ENCODE assay signal across 12 cellular contexts in genomic region chr2:3476386-3477033, GRCh38. TPM values are rescaled to one million over a fixed set of nuclear protein-coding genes. Genes with fewer than 3 reads are reported as not detected.
A peak's percentile ranks its signal among the peaks of the same experiment; 100 is the strongest.
DNase-seq lines count a peak whose midpoint lies in the region; TF ChIP-seq lines count a peak whose summit lies in the region.
"Had no signal": no experiment of that assay in that cellular context is flagged by ENCODE, and none has a peak within 500 bp of the region (broad histone marks: within the 10 kb centered on the region; RNA-seq: fewer than 3 reads in every experiment).

No MANE protein-coding gene starts in this region.

- H3K36me3 ChIP-seq in hepatocyte (replicated peaks; ENCODE audit: insufficient read depth, low read depth) (no peaks in the 10 kb centered on the region), sigmoid colon (peaks cover 5 to 67% (median 26%) of the 10 kb centered on the region in 4 donors)

- no peaks in the 10 kb centered on the region for H3K79me2 ChIP-seq in hepatocyte

- TF ChIP-seq CTCF in chondrocyte (IDR thresholded peaks at IDR 0.05) (no peak), hepatocyte (IDR thresholded peaks at IDR 0.05; ENCODE audit: poor library complexity) (no peak), sigmoid colon (IDR thresholded peaks at IDR 0.05) (no peak)

- WGBS in hepatocyte (ENCODE audit: low lambda C conversion rate, missing lambda C conversion rate), result 83% methylated on average over 14 of the region's 14 CpGs
- WGBS in sigmoid colon, 2 donors, result 81 to 91% methylated on average over 14 of the region's 14 CpGs

- H3K4me3 Mint-ChIP-seq in chondrocyte (ENCODE audit: unreplicated experiment), result no peak overlapping the region
- H3K4me3 Mint-ChIP-seq: stimulated activated memory B cell treated with anti-CD40 and anti-IgM and Interleukin-4, amounts not matched to agents 10 μg/mL and 1 μg/mL and 100 μg/mL, for 72 hours had no signal

- H3K27me3 ChIP-seq in hepatocyte, result no peaks in the 10 kb centered on the region
- H3K27me3 ChIP-seq in sigmoid colon, result no peaks in the 10 kb centered on the region

- peaks cover 21% of the 10 kb centered on the region for H3K36me3 Mint-ChIP-seq in chondrocyte (ENCODE audit: low read depth)

- H3K9me2 ChIP-seq in hepatocyte (replicated peaks; ENCODE audit: insufficient read depth), result no peaks in the 10 kb centered on the region

- H3K4me3 ChIP-seq in hepatocyte, result no peak overlapping the region
- no peak overlapping the region for H3K4me3 ChIP-seq in sigmoid colon

- H4K20me1 ChIP-seq in hepatocyte (ENCODE audit: insufficient read depth, poor library complexity, severe bottlenecking), result no peaks in the 10 kb centered on the region

- intact Hi-C loops in sigmoid colon (cut with DNase I) (no loop called here), posterior vena cava (cut with DNase I) (no loop called here)

- H3K9me3 Mint-ChIP-seq in chondrocyte (ENCODE audit: low read depth), result no peaks in the 10 kb centered on the region
- H3K9me3 Mint-ChIP-seq: stimulated activated memory B cell treated with anti-CD40 and anti-IgM and Interleukin-4, amounts not matched to agents 10 μg/mL and 1 μg/mL and 100 μg/mL, for 72 hours had no signal

- no peak overlapping the region for H3K4me2 ChIP-seq in hepatocyte

- H3K27ac ChIP-seq in hepatocyte, result peak overlapping the region; percentile 44
- H3K27ac ChIP-seq in sigmoid colon, result peak overlapping the region; percentile 8 to 46 (median 19)

- peaks cover 5% of the 10 kb centered on the region for H3K4me1 Mint-ChIP-seq in chondrocyte (ENCODE audit: low read depth)

- TF ChIP-seq POLR2A in sigmoid colon (IDR thresholded peaks at IDR 0.05), result no peak

- no peak for TF ChIP-seq EP300 in sigmoid colon (IDR thresholded peaks at IDR 0.05)

- DNase-seq in LHCN-M2 (ENCODE audit: low read depth) (peak; percentile 42), chondrocyte (ENCODE audit: low spot score) (peak; percentile 72), hepatocyte (ENCODE audit: low spot score) (no peak), sigmoid colon (no peak), posterior vena cava (ENCODE audit: low spot score) (no peak), DMS79 (lab: John Stamatoyannopoulos, UW) (no peak)
- no peak for DNase-seq in stimulated activated CD4-positive, alpha-beta T cell treated with anti-CD3 and anti-CD28 coated beads, Interleukin-4, amount 100 ng/mL, for 24 hours
- no peak for DNase-seq in activated naive CD4-positive, alpha-beta T cell treated with Interleukin-2 at 50 U/mL for 16 hours
- DNase-seq: GDM1; NCI-H1105; stimulated activated CD4-positive, alpha-beta T cell treated with anti-CD3 and anti-CD28 coated beads, Interleukin-2, amount 100 ng/mL, for 24 hours had no signal

- H3K9me3 ChIP-seq in hepatocyte (ENCODE audit: low read depth) (no peaks in the 10 kb centered on the region), sigmoid colon (no peaks in the 10 kb centered on the region)

- H3K27me3 Mint-ChIP-seq in chondrocyte (ENCODE audit: low read depth), result no peaks in the 10 kb centered on the region
- H3K27me3 Mint-ChIP-seq: stimulated activated memory B cell treated with anti-CD40 and anti-IgM and Interleukin-4, amounts not matched to agents 10 μg/mL and 1 μg/mL and 100 μg/mL, for 72 hours had no signal

- H2AFZ ChIP-seq in hepatocyte, result no peak overlapping the region

- no peak overlapping the region for H3K27ac Mint-ChIP-seq in chondrocyte (ENCODE audit: unreplicated experiment)
- H3K27ac Mint-ChIP-seq: stimulated activated memory B cell treated with anti-CD40 and anti-IgM and Interleukin-4, amounts not matched to agents 10 μg/mL and 1 μg/mL and 100 μg/mL, for 72 hours had no signal

- no peaks in the 10 kb centered on the region for H3K4me1 ChIP-seq in hepatocyte (ENCODE audit: insufficient read depth)
- peaks cover 0 to 6% (median 3%) of the 10 kb centered on the region in 4 donors for H3K4me1 ChIP-seq in sigmoid colon

RNA-seq across cellular contexts. Expression of gene ADI1, which starts 42.8 kb away (rescaled TPM):
- total RNA-seq in LHCN-M2 (2014; rRNA removed) (60.0 and 61.8 TPM in 2 replicates), chondrocyte (38.0 to 51.2 TPM (median 41.8 TPM) in 3 replicates), hepatocyte (97.7 and 106 TPM in 2 replicates), sigmoid colon (100 to 1,000 TPM in 1 of 4 donors, 10 to 100 TPM in 3; 35.7 to 104 (median 77.1) TPM), posterior vena cava (10 to 100 TPM; 29.5 to 43.2 TPM)
- 68.6 TPM for polyA plus RNA-seq in LHCN-M2 (2012)
- polyA plus RNA-seq in hepatocyte (154 and 204 TPM in 2 replicates), sigmoid colon (100 to 1,000 TPM in 2 of 3 donors, 10 to 100 TPM in 1; 47.4 to 114 (median 111) TPM)

Comparison
In these comparisons a context has a peak if more than half of its experiments do, and no peak if none do; other contexts are left out.
1. DNase-seq: peak in LHCN-M2 (single experiment) and chondrocyte (single experiment); none in hepatocyte (single experiment), sigmoid colon (single experiment), posterior vena cava (single experiment), stimulated activated CD4-positive, alpha-beta T cell treated with anti-CD3 and anti-CD28 coated beads, Interleukin-4, amount 100 ng/mL, for 24 hours (single experiment), activated naive CD4-positive, alpha-beta T cell treated with Interleukin-2 at 50 U/mL for 16 hours (single experiment) and DMS79 (single experiment).